In the genomic region with DNA sequence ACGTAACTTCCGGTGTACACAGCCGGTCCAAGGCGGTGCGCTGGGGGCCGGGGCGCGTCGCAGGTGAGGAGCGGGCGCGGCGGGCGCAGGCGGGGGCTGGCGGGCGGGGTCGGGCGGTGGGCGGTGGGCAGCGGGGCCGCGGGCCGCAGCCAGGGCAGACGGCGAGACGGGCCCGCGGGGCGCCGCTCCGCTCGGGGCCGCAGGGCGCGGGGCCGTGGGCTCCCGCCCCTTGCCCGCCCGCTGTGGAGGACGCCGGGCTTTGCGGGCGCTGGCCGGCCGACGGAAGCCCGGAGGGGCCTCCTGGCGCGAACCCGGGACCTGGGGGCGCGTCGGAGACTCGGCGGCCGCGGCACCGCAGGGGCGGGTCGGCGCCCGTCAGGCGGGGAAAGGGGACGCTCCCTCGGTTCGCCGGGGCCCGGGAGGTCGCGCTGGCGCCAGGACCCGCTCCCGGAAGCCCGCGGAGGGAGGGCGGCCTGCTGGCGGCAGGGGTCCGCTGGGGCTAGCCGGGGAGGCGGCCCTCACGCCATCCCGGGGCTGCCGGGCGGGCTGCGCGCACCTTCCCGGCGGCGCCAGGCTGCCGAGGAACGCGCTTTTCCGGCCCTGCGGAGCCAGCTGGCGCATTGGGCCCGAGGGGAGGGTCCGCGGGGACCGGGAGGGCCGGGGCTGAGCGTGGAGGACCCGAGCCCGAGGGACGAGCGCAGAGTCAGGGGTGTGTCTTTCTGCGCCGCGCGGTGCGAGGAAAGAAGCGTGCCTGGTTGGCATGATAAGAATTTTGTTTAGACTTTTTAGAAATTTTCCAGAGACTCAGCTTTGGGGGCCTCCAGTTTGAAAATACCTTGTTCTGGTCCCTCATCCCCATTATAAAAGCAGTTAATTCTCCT, we compare ENCODE assay signal across 8 cellular contexts. TPM values are rescaled to one million over a fixed set of nuclear protein-coding genes. Genes with fewer than 3 reads are reported as not detected.
DNase-seq lines count a peak whose midpoint lies in the region; ATAC-seq and TF ChIP-seq lines count a peak whose summit lies in the region.

A gene with protein sequence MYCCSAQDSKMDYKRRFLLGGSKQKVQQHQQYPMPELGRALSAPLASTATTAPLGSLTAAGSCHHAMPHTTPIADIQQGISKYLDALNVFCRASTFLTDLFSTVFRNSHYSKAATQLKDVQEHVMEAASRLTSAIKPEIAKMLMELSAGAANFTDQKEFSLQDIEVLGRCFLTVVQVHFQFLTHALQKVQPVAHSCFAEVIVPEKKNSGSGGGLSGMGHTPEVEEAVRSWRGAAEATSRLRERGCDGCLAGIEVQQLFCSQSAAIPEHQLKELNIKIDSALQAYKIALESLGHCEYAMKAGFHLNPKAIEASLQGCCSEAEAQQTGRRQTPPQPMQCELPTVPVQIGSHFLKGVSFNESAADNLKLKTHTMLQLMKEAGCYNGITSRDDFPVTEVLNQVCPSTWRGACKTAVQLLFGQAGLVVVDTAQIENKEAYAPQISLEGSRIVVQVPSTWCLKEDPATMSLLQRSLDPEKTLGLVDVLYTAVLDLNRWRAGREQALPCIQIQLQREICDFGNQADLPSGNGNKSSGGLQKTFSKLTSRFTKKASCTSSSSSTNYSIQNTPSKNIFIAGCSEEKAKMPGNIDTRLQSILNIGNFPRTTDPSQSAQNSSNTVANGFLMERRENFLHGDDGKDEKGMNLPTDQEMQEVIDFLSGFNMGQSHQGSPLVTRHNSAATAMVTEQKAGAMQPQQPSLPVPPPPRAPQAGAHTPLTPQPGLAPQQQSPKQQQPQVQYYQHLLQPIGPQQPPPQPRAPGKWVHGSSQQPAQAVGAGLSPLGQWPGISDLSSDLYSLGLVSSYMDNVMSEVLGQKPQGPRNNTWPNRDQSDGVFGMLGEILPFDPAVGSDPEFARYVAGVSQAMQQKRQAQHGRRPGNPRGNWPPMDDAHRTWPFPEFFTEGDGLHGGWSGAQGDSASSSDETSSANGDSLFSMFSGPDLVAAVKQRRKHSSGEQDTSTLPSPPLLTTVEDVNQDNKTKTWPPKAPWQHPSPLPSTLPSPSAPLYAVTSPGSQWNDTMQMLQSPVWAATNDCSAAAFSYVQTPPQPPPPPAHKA (N-terminal part only) (plus strand): TSS at position 3 of the 881 bp plus-strand sequence. CDS start 45,920 bp downstream, outside the sequence.

- H3K4me2 ChIP-seq in neural progenitor cell, result peak within 1 kb of the TSS; percentile 91

- no peaks in the 10 kb centered on the region for H3K9me3 Mint-ChIP-seq in activated T-helper 2 cell treated with anti-CD3 and anti-CD28 coated beads, Interferon-gamma antibody, Interleukin-2, Interleukin-4, amounts not matched to agents 10 μg/mL and 5 μg/mL and 100 μg/mL, durations not matched to agents 14 hours and 24 hours and 36 hours
- H3K9me3 Mint-ChIP-seq in neural progenitor cell, result no peaks in the 10 kb centered on the region

- no peaks in the 10 kb centered on the region for H3K27me3 ChIP-seq in neural progenitor cell
- H3K27me3 ChIP-seq in upper lobe of left lung, result no peaks in the 10 kb centered on the region

- peaks cover 5% of the 10 kb centered on the region for H3K4me1 Mint-ChIP-seq in activated T-helper 2 cell treated with anti-CD3 and anti-CD28 coated beads, Interferon-gamma antibody, Interleukin-2, Interleukin-4, amounts not matched to agents 10 μg/mL and 5 μg/mL and 100 μg/mL, durations not matched to agents 14 hours and 24 hours and 36 hours (ENCODE audit: low read depth)
- peaks cover 21% of the 10 kb centered on the region for H3K4me1 Mint-ChIP-seq in neural progenitor cell

- H3K4me3 ChIP-seq in foreskin fibroblast (ENCODE audit: low read depth in 1 of 2, low read length in 2 of 2) (peak within 1 kb of the TSS; percentile 72 to 77), neural progenitor cell (peak within 1 kb of the TSS; percentile 99), upper lobe of left lung (peak within 1 kb of the TSS; percentile 75 to 98 (median 78))

- H3K36me3 ChIP-seq in neural progenitor cell (no peaks in the 10 kb centered on the region), upper lobe of left lung (no peaks in the 10 kb centered on the region)

- H4K20me1 ChIP-seq in neural progenitor cell (ENCODE audit: low read depth), result peaks cover 34% of the 10 kb centered on the region

- peaks cover 49% of the 10 kb centered on the region for H3K79me2 ChIP-seq in neural progenitor cell (ENCODE audit: low read depth)

- DNase-seq in NCI-H748 treated with DMSO at 0.1 percent for 48 hours (lab: John Stamatoyannopoulos, UW) (peak; percentile 65), foreskin fibroblast (peak in 1 of 2 donors; percentile 55), neural progenitor cell (ENCODE audit: low spot score) (peak; percentile 71), upper lobe of left lung (peak in 1 of 2 donors; percentile 90)
- peak; percentile 15 for DNase-seq in activated T-helper 2 cell treated with anti-CD3 and anti-CD28 coated beads, Interferon-gamma antibody, Interleukin-2, Interleukin-4, amounts not matched to agents 10 μg/mL and 5 μg/mL and 100 μg/mL, durations not matched to agents 14 hours and 24 hours and 36 hours (ENCODE audit: low spot score)

- H3K36me3 Mint-ChIP-seq in activated T-helper 2 cell treated with anti-CD3 and anti-CD28 coated beads, Interferon-gamma antibody, Interleukin-2, Interleukin-4, amounts not matched to agents 10 μg/mL and 5 μg/mL and 100 μg/mL, durations not matched to agents 14 hours and 24 hours and 36 hours (ENCODE audit: low read depth), result no peaks in the 10 kb centered on the region
- peaks cover 3% of the 10 kb centered on the region for H3K36me3 Mint-ChIP-seq in neural progenitor cell

- TF ChIP-seq EP300 in upper lobe of left lung (IDR thresholded peaks at IDR 0.05), result no peak

- H3K4me3 Mint-ChIP-seq in activated T-helper 2 cell treated with anti-CD3 and anti-CD28 coated beads, Interferon-gamma antibody, Interleukin-2, Interleukin-4, amounts not matched to agents 10 μg/mL and 5 μg/mL and 100 μg/mL, durations not matched to agents 14 hours and 24 hours and 36 hours (ENCODE audit: low read depth), result peak within 1 kb of the TSS; percentile 95
- H3K4me3 Mint-ChIP-seq in neural progenitor cell, result peak within 1 kb of the TSS; percentile 98

- H3F3A ChIP-seq in neural progenitor cell (ENCODE audit: low read depth), result peaks cover 19% of the 10 kb centered on the region

- peak within 1 kb of the TSS; percentile 79 for H3K9ac ChIP-seq in neural progenitor cell

- H3K27me3 Mint-ChIP-seq in activated T-helper 2 cell treated with anti-CD3 and anti-CD28 coated beads, Interferon-gamma antibody, Interleukin-2, Interleukin-4, amounts not matched to agents 10 μg/mL and 5 μg/mL and 100 μg/mL, durations not matched to agents 14 hours and 24 hours and 36 hours (ENCODE audit: low read depth), result peaks cover 2% of the 10 kb centered on the region
- H3K27me3 Mint-ChIP-seq in neural progenitor cell (ENCODE audit: insufficient read depth, low read depth), result peaks cover 4% of the 10 kb centered on the region

- H2AFZ ChIP-seq in neural progenitor cell (replicated peaks), result peak within 1 kb of the TSS; percentile 99

- WGBS in upper lobe of left lung, 2 donors, result 0 to 1% methylated on average over 11 to 27 of the region's 112 CpGs

- peak in 1 of 4 donors; percentile 32 for TF ChIP-seq POLR2A in upper lobe of left lung (IDR thresholded peaks at IDR 0.05)

- H3K27ac Mint-ChIP-seq in activated T-helper 2 cell treated with anti-CD3 and anti-CD28 coated beads, Interferon-gamma antibody, Interleukin-2, Interleukin-4, amounts not matched to agents 10 μg/mL and 5 μg/mL and 100 μg/mL, durations not matched to agents 14 hours and 24 hours and 36 hours, result peak within 1 kb of the TSS; percentile 93
- H3K27ac Mint-ChIP-seq in neural progenitor cell, result peak within 1 kb of the TSS; percentile 93

- H3K4me1 ChIP-seq in neural progenitor cell (peaks cover 5% of the 10 kb centered on the region), upper lobe of left lung (peaks cover 14 to 27% (median 21%) of the 10 kb centered on the region in 4 donors)

- H3K27ac ChIP-seq in 22Rv1 (peak within 1 kb of the TSS; percentile 55), neural progenitor cell (peak within 1 kb of the TSS; percentile 81), upper lobe of left lung (peak within 1 kb of the TSS; percentile 91 to 97 (median 95))

- no peaks in the 10 kb centered on the region for H3K9me3 ChIP-seq in neural progenitor cell (ENCODE audit: low read depth)
- no peaks in the 10 kb centered on the region for H3K9me3 ChIP-seq in upper lobe of left lung

- no peak for TF ChIP-seq CTCF in 22Rv1 (IDR thresholded peaks at IDR 0.05)
- no peak for TF ChIP-seq CTCF in foreskin fibroblast (IDR thresholded peaks at IDR 0.05; ENCODE audit: low read depth, low read length)
- TF ChIP-seq CTCF in neural progenitor cell (IDR thresholded peaks at IDR 0.05), result no peak
- peak in 2 of 6 experiments; percentile 13 to 15 for TF ChIP-seq CTCF in upper lobe of left lung (IDR thresholded peaks at IDR 0.05)

- intact Hi-C loops in activated T-helper 2 cell treated with anti-CD3 and anti-CD28 coated beads, Interferon-gamma antibody, Interleukin-2, Interleukin-4, amounts not matched to agents 10 μg/mL and 5 μg/mL and 100 μg/mL, durations not matched to agents 14 hours and 24 hours and 36 hours (cut with micrococcal nuclease), result loop anchor here (1.0 kb wide), 1 partner anchor 15 kb away; no protein-coding TSS in a partner anchor

- peak; percentile 79 for ATAC-seq in GM18517 (IDR thresholded peaks at IDR 0.05; ENCODE audit: unreplicated experiment)
- peak; percentile 90 for ATAC-seq in HG02981 (IDR thresholded peaks at IDR 0.05; ENCODE audit: unreplicated experiment)
- peak; percentile 72 to 91 for ATAC-seq in upper lobe of left lung (ENCODE audit: low FRiP score in 2 of 2)

RNA-seq across cellular contexts. Expression of the gene that starts here (rescaled TPM):
- total RNA-seq in activated T-helper 2 cell treated with anti-CD3 and anti-CD28 coated beads, Interferon-gamma antibody, Interleukin-2, Interleukin-4, amounts not matched to agents 10 μg/mL and 5 μg/mL and 100 μg/mL, durations not matched to agents 14 hours and 24 hours and 36 hours, result 9.6 and 10.0 TPM in 2 replicates
- total RNA-seq in neural progenitor cell (ENCODE audit: low replicate concordance) (27.7 and 69.8 TPM in 2 replicates), upper lobe of left lung (10 to 100 TPM; 18.2 to 36.7 (median 28.1) TPM)
